Comparison of ENCODE assay signal across 8 cellular contexts in the genomic region with DNA sequence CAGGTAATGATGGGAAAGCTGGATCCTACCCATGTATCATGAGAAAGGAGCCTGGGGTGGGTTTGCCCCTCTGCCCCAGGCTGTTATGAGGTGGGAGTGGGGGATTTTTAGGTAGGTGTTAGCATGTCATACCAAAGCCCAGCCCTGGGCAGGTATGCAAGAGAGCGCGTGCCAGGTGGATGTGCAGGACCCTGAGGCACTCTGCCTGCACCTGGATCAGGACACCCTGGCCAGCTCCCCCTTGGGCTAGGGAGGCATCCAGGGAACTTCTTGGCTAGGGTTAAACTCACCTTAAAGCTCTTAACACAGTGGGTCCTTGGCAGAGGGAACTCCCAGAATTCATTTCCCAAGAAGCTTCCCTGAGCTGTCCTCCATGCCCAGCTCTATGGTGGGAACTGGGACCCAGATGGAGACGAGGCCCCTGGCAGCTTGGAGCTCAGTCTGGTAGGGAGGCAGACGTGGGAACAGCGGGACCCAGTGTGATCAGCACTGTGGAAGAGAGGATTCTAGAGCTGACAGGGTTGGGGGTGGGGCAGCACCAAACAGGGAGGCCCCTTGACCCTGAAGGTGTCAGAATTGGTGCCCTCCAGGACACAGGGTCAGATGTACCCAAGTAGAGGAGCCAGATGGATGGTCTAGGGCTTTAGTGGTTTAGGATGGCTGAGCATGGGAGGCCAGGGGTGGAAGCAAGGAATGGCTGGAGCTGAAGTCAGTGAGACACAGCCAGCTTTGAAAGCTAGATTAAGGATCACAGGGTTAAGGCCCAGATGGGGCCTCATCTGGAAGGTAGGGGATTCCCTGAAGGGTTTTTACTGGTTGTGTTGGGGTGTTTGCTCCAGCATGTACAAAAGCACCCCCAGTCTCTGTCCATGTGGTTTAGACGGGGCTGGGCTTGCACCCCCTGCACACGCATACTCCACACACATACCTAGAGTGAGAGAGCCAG. TPM values are rescaled to one million over a fixed set of nuclear protein-coding genes. Genes with fewer than 3 reads are reported as not detected.
A peak's percentile ranks its signal among the peaks of the same experiment; 100 is the strongest.
DNase-seq lines count a peak whose midpoint lies in the region; FAIRE-seq and TF ChIP-seq lines count a peak whose summit lies in the region.
"Had no signal": no experiment of that assay in that cellular context is flagged by ENCODE, and none has a peak within 500 bp of the region (broad histone marks: within the 10 kb centered on the region; RNA-seq: fewer than 3 reads in every experiment).

No MANE protein-coding gene starts in this region.

- H3K4me3 ChIP-seq in keratinocyte (ENCODE audit: control insufficient read depth in 2 of 3, extremely low read depth in 1 of 3, insufficient read depth in 2 of 3, low read depth in 1 of 3, low read length in 3 of 3) (no peak overlapping the region), small intestine (ENCODE audit: low read depth in 1 of 2, low read length in 2 of 2) (no peak overlapping the region)

- no peaks in the 10 kb centered on the region for H3K9me3 ChIP-seq in keratinocyte (ENCODE audit: control insufficient read depth, low read depth, low read length)
- H3K9me3 ChIP-seq in small intestine (ENCODE audit: control insufficient read depth, low read depth): no peaks in the 10 kb centered on the region

- in situ Hi-C loops in GM13976 (cut with MboI; ENCODE audit: low sequenced_read_pairs, unreplicated experiment): no loop called here

- H4K20me1 ChIP-seq in keratinocyte (ENCODE audit: control insufficient read depth, extremely low read depth, insufficient read depth, low read length): no peaks in the 10 kb centered on the region

- DNase-seq in GM13976 (ENCODE audit: low spot score) (peak; percentile 67), OCI-M1 (lab: John Stamatoyannopoulos, UW) (peak; percentile 31), keratinocyte (ENCODE audit: low read depth, low spot score) (no peak), small intestine (no peak), nucleus accumbens (lab: John Stamatoyannopoulos, UW) (no peak), NCI-H345 (lab: John Stamatoyannopoulos, UW) (no peak)
- DNase-seq: stimulated activated CD8-positive, alpha-beta memory T cell treated with anti-CD3 and anti-CD28 coated beads, Interleukin-4, amount 100 ng/mL, for 48 hours; T1000 had no signal

- WGBS in small intestine, 3 donors: 45 to 61% (median 52%) methylated on average over 7 of the region's 7 CpGs

- no peak overlapping the region for H2AFZ ChIP-seq in keratinocyte (ENCODE audit: control insufficient read depth, low read length)

- TF ChIP-seq CTCF in GM13976 (IDR thresholded peaks at IDR 0.05; ENCODE audit: borderline replicate concordance, control extremely low read depth, extremely low read depth, insufficient read depth, missing control alignments): no peak
- no peak for TF ChIP-seq CTCF in keratinocyte (optimal IDR thresholded peaks at IDR 0.05 in 1 of 3, IDR thresholded peaks at IDR 0.05 in 1 of 3, conservative IDR thresholded peaks at IDR 0.05 in 1 of 3; ENCODE audit: extremely low read depth in 1 of 3, insufficient read depth in 2 of 3, low read length in 3 of 3)

- FAIRE-seq in keratinocyte (lab: Jason Lieb, UNC): peak; percentile 58
- no peak for FAIRE-seq in small intestine (lab: Jason Lieb, UNC)

- H3K4me1 ChIP-seq in keratinocyte (ENCODE audit: control insufficient read depth, extremely low read depth, insufficient read depth, low read length) (peaks cover 46% of the 10 kb centered on the region), small intestine (ENCODE audit: control insufficient read depth in 2 of 2, insufficient read depth in 1 of 2, low read depth in 1 of 2, low read length in 1 of 2) (peaks cover 0 to 2% of the 10 kb centered on the region in 2 donors)

- H3K36me3 ChIP-seq in keratinocyte (ENCODE audit: control insufficient read depth in 2 of 2, extremely low read depth in 1 of 2, insufficient read depth in 2 of 2, low read length in 2 of 2) (peaks cover 2 to 3% of the 10 kb centered on the region in 2 experiments), small intestine (ENCODE audit: control insufficient read depth in 2 of 2, insufficient read depth in 2 of 2, low read length in 2 of 2) (peaks cover 6% of the 10 kb centered on the region in 2 donors)

- no peaks in the 10 kb centered on the region for H3K9me1 ChIP-seq in keratinocyte (ENCODE audit: control insufficient read depth, extremely low read depth, insufficient read depth, low read length)

- no peak overlapping the region for H3K9ac ChIP-seq in keratinocyte (ENCODE audit: control insufficient read depth, extremely low read depth, insufficient read depth, low read length)

- dilution Hi-C loops in keratinocyte (cut with MboI; ENCODE audit: extremely low pct_ligation_motif_present, low sequenced_read_pairs): no loop called here

- H3K79me2 ChIP-seq in keratinocyte (ENCODE audit: control insufficient read depth, insufficient read depth, low read length): no peaks in the 10 kb centered on the region

- H3K27ac ChIP-seq in keratinocyte (ENCODE audit: control insufficient read depth, insufficient read depth, low read length) (peak overlapping the region; percentile 24), small intestine (ENCODE audit: low read depth in 1 of 2, low read length in 1 of 2) (peak overlapping the region in 1 of 2 donors; percentile 12)

- H3K27me3 ChIP-seq in keratinocyte (ENCODE audit: control insufficient read depth, extremely low read depth, insufficient read depth, low read length) (no peaks in the 10 kb centered on the region), small intestine (ENCODE audit: control insufficient read depth in 2 of 2, insufficient read depth in 2 of 2, low read length in 2 of 2) (no peaks in the 10 kb centered on the region)

- H3K4me2 ChIP-seq in keratinocyte (ENCODE audit: control insufficient read depth, extremely low read depth, insufficient read depth, low read depth, low read length): no peak overlapping the region

RNA-seq across cellular contexts. Expression of a gene that starts 2.2 kb away (rescaled TPM):
- 1.1 to 4.7 TPM (median 4.3 TPM) in 3 replicates for polyA plus RNA-seq in keratinocyte
- polyA plus RNA-seq in keratinocyte (2011; ENCODE audit: low read depth): 0.69 TPM
- 2.2 and 14.0 TPM in 2 replicates for polyA plus RNA-seq in keratinocyte (2011; cell fraction: cytosol; rRNA removed)
- 2.8 and 7.2 TPM in 2 replicates for polyA plus RNA-seq in keratinocyte (2011; cell fraction: nucleus; rRNA removed)
- 2.0 and 7.7 TPM in 2 replicates for polyA plus RNA-seq in keratinocyte (2012; ENCODE audit: low replicate concordance)
- 0.32 to 2.3 TPM (median 0.40 TPM) in 3 replicates for polyA minus RNA-seq in keratinocyte
- polyA minus RNA-seq in keratinocyte (2011; cell fraction: cytosol; rRNA and poly(A)+ RNA removed): 14.4 TPM
- 2.2 and 3.4 TPM in 2 replicates for polyA minus RNA-seq in keratinocyte (2011; cell fraction: nucleus; rRNA and poly(A)+ RNA removed)
- polyA plus RNA-seq in small intestine: 1 to 10 TPM; 1.1 to 3.7 (median 3.0) TPM

RNA-seq across cellular contexts. Expression of a gene that starts 17.9 kb away (rescaled TPM):
- polyA plus RNA-seq in keratinocyte (23.4 to 38.5 TPM (median 29.9 TPM) in 3 replicates), small intestine (10 to 100 TPM; 20.4 to 29.5 (median 28.5) TPM)
- polyA plus RNA-seq in keratinocyte (2011; ENCODE audit: low read depth): 8.5 TPM
- polyA plus RNA-seq in keratinocyte (2011; cell fraction: cytosol; rRNA removed): 17.7 and 37.1 TPM in 2 replicates
- 20.6 and 22.3 TPM in 2 replicates for polyA plus RNA-seq in keratinocyte (2011; cell fraction: nucleus; rRNA removed)
- polyA plus RNA-seq in keratinocyte (2012; ENCODE audit: low replicate concordance): 12.6 and 45.5 TPM in 2 replicates
- 20.8 to 36.8 TPM (median 32.9 TPM) in 3 replicates for polyA minus RNA-seq in keratinocyte
- 50.6 TPM for polyA minus RNA-seq in keratinocyte (2011; cell fraction: cytosol; rRNA and poly(A)+ RNA removed)
- 13.2 and 19.5 TPM in 2 replicates for polyA minus RNA-seq in keratinocyte (2011; cell fraction: nucleus; rRNA and poly(A)+ RNA removed)

RNA-seq across cellular contexts. Expression of a gene that starts 29.1 kb away (rescaled TPM):
- polyA plus RNA-seq in keratinocyte (57.2 to 73.4 TPM (median 59.4 TPM) in 3 replicates), small intestine (10 to 100 TPM in 1 of 3 donors, 1 to 10 TPM in 2; 1.6 to 32.0 (median 5.1) TPM)
- polyA plus RNA-seq in keratinocyte (2011; ENCODE audit: low read depth): 72.5 TPM
- 22.6 and 62.3 TPM in 2 replicates for polyA plus RNA-seq in keratinocyte (2011; cell fraction: cytosol; rRNA removed)
- 107 and 138 TPM in 2 replicates for polyA plus RNA-seq in keratinocyte (2011; cell fraction: nucleus; rRNA removed)
- polyA plus RNA-seq in keratinocyte (2012; ENCODE audit: low replicate concordance): 24.6 and 97.5 TPM in 2 replicates
- polyA minus RNA-seq in keratinocyte: 54.7 to 116 TPM (median 75.6 TPM) in 3 replicates
- polyA minus RNA-seq in keratinocyte (2011; cell fraction: cytosol; rRNA and poly(A)+ RNA removed): 127 TPM
- 50.9 and 67.5 TPM in 2 replicates for polyA minus RNA-seq in keratinocyte (2011; cell fraction: nucleus; rRNA and poly(A)+ RNA removed)

RNA-seq across cellular contexts. Expression of a gene that starts 35.0 kb away (rescaled TPM):
- polyA plus RNA-seq in keratinocyte: 6.0 to 11.2 TPM (median 7.7 TPM) in 3 replicates
- polyA plus RNA-seq in keratinocyte (2011; ENCODE audit: low read depth): 2.1 TPM
- polyA plus RNA-seq in keratinocyte (2011; cell fraction: cytosol; rRNA removed): 6.1 and 18.8 TPM in 2 replicates
- 5.3 and 8.8 TPM in 2 replicates for polyA plus RNA-seq in keratinocyte (2011; cell fraction: nucleus; rRNA removed)
- polyA plus RNA-seq in keratinocyte (2012; ENCODE audit: low replicate concordance): 13.5 and 15.7 TPM in 2 replicates
- 2.7 to 6.3 TPM (median 2.9 TPM) in 3 replicates for polyA minus RNA-seq in keratinocyte
- polyA minus RNA-seq in keratinocyte (2011; cell fraction: cytosol; rRNA and poly(A)+ RNA removed): 20.7 TPM
- polyA minus RNA-seq in keratinocyte (2011; cell fraction: nucleus; rRNA and poly(A)+ RNA removed): 3.8 and 4.1 TPM in 2 replicates
- polyA plus RNA-seq in small intestine: 10 to 100 TPM; 17.0 to 22.4 (median 20.3) TPM

RNA-seq across cellular contexts. Expression of a gene that starts 43.9 kb away (rescaled TPM):
- not detected in 3 replicates for polyA plus RNA-seq in keratinocyte
- polyA plus RNA-seq in keratinocyte (2011; ENCODE audit: low read depth): not detected
- not detected in 2 replicates for polyA plus RNA-seq in keratinocyte (2011; cell fraction: cytosol; rRNA removed)
- polyA plus RNA-seq in keratinocyte (2011; cell fraction: nucleus; rRNA removed): not detected in 2 replicates
- not detected in 2 replicates for polyA plus RNA-seq in keratinocyte (2012; ENCODE audit: low replicate concordance)
- not detected in 3 replicates for polyA minus RNA-seq in keratinocyte
- not detected for polyA minus RNA-seq in keratinocyte (2011; cell fraction: cytosol; rRNA and poly(A)+ RNA removed)
- not detected in 2 replicates for polyA minus RNA-seq in keratinocyte (2011; cell fraction: nucleus; rRNA and poly(A)+ RNA removed)
- not detected for polyA plus RNA-seq in small intestine

Comparison
In these comparisons a context has a peak if more than half of its experiments do, and no peak if none do; other contexts are left out.
1. DNase-seq: peak in GM13976 (single experiment) and OCI-M1 (single experiment); none in keratinocyte (single experiment), small intestine (single experiment), nucleus accumbens (0 of 56) and NCI-H345 (single experiment).